In the genomic region with DNA sequence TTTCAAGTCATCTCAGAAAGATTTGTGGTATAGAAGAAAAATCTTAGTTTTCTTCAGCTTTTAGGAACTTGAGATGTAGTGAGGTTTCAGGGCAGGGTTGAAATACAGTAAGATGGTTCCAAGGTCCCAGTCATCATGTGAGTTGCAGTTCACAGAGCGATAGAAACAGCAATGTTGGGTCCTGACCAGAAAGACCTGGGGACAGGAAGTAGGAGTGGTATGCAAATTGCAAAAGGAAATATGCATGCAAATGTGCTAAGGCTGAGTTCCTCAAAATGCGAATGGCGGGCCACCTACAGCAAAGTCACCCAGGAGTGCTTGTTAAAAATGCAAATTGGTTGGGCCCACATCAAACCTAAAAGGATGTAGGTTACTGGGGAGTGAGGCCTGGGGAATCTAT, we compare ENCODE assay signal across 12 cellular contexts.
DNase-seq lines count a peak whose midpoint lies in the region; ATAC-seq lines count a peak whose summit lies in the region.
"Had no signal": no experiment of that assay in that cellular context is flagged by ENCODE, and none has a peak within 500 bp of the region (broad histone marks: within the 10 kb centered on the region; RNA-seq: fewer than 3 reads in every experiment).

No MANE protein-coding gene starts in this region.

- ATAC-seq in GM18498 (IDR thresholded peaks at IDR 0.05; ENCODE audit: unreplicated experiment): peak; percentile 55
- ATAC-seq in GM21381 (IDR thresholded peaks at IDR 0.05; ENCODE audit: unreplicated experiment): peak; percentile 64
- ATAC-seq in HG03095 (IDR thresholded peaks at IDR 0.05; ENCODE audit: unreplicated experiment): peak; percentile 68
- no peak for ATAC-seq in GM19324 (IDR thresholded peaks at IDR 0.05; ENCODE audit: low FRiP score, unreplicated experiment)

- DNase-seq in NCI-H526 treated with DMSO at 0.1 percent for 48 hours (lab: John Stamatoyannopoulos, UW): peak; percentile 75
- DNase-seq in retina: no peak
- DNase-seq in HuH-7.5 (ENCODE audit: low spot score): no peak
- no peak for DNase-seq in HuH-7 (ENCODE audit: low spot score)
- DNase-seq: DMS 273 treated with DMSO at 0.1 percent for 48 hours, midbrain, NCI-H1436 treated with DMSO at 0.1 percent for 48 hours, uterus had no signal
